In the genomic region with DNA sequence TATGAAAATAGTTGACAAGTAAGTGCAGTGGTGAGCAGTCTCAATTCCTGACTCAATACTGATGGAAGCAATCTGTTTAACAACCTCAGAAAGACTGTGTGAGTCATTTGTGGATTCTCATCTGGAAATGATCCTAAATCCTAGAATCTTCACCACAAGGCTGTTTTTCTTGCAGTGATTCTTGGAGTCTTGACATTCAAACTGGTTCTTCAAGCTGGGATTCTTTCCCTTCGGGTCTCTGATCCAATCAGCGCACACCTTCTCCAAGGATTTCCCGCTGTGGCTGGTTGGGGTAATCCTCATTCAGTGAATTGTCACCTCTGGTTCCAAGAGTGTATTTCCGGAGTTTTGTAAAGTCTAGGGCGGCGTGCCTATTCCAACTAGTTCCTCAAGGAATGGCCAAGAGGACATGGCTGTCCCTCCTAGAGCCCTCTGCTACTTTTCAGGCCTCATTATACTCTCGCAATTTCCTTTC, we compare ENCODE assay signal across 8 cellular contexts. TPM values are rescaled to one million over a fixed set of nuclear protein-coding genes. Genes with fewer than 3 reads are reported as not detected.
DNase-seq lines count a peak whose midpoint lies in the region; ATAC-seq and TF ChIP-seq lines count a peak whose summit lies in the region.

No MANE protein-coding gene starts in this region.

- TF ChIP-seq CTCF in Peyer's patch (IDR thresholded peaks at IDR 0.05) = no peak
- TF ChIP-seq CTCF in uterus (IDR thresholded peaks at IDR 0.05) = no peak

- H3K9me3 ChIP-seq in Peyer's patch (no peaks in the 10 kb centered on the region), uterus (no peaks in the 10 kb centered on the region)

- H3K4me1 ChIP-seq in Peyer's patch (no peaks in the 10 kb centered on the region), uterus (no peaks in the 10 kb centered on the region)

- no peak overlapping the region for H3K4me3 ChIP-seq in Peyer's patch
- H3K4me3 ChIP-seq in uterus = no peak overlapping the region

- no peak for TF ChIP-seq POLR2A in Peyer's patch (IDR thresholded peaks at IDR 0.05)
- no peak for TF ChIP-seq POLR2A in uterus (IDR thresholded peaks at IDR 0.05)

- intact Hi-C loops in uterus (cut with DNase I; ENCODE audit: low total_unique reads) (loop anchor here (10.0 kb wide), 2 partner anchors 60 to 130 kb away; a partner anchor contains a TSS), head of caudate nucleus (cut with DNase I) (loop anchor here (5.0 kb wide), 2 partner anchors 62 to 137 kb away; no protein-coding TSS in a partner anchor)

- H3K4me1 Mint-ChIP-seq in activated naive CD8-positive, alpha-beta T cell treated with anti-CD3 and anti-CD28 coated beads, Interleukin-2, amount 50 U/mL, for 24 hours = peaks cover 29% of the 10 kb centered on the region
- H3K4me1 Mint-ChIP-seq in activated naive CD8-positive, alpha-beta T cell treated with anti-CD3 and anti-CD28 coated beads for 36 hours = peaks cover 18% of the 10 kb centered on the region

- H3K27ac Mint-ChIP-seq in activated naive CD8-positive, alpha-beta T cell treated with anti-CD3 and anti-CD28 coated beads, Interleukin-2, amount 50 U/mL, for 24 hours = peak overlapping the region; percentile 29
- H3K27ac Mint-ChIP-seq in activated naive CD8-positive, alpha-beta T cell treated with anti-CD3 and anti-CD28 coated beads for 36 hours = no peak overlapping the region

- no peak for ATAC-seq in activated naive CD8-positive, alpha-beta T cell treated with anti-CD3 and anti-CD28 coated beads, Interleukin-2, amount 50 U/mL, for 24 hours
- ATAC-seq in GM18519 (IDR thresholded peaks at IDR 0.05; ENCODE audit: low FRiP score, unreplicated experiment) = no peak

- H3K4me3 Mint-ChIP-seq in activated naive CD8-positive, alpha-beta T cell treated with anti-CD3 and anti-CD28 coated beads, Interleukin-2, amount 50 U/mL, for 24 hours = no peak overlapping the region
- no peak overlapping the region for H3K4me3 Mint-ChIP-seq in activated naive CD8-positive, alpha-beta T cell treated with anti-CD3 and anti-CD28 coated beads for 36 hours

- peaks cover 2% of the 10 kb centered on the region for H3K36me3 Mint-ChIP-seq in activated naive CD8-positive, alpha-beta T cell treated with anti-CD3 and anti-CD28 coated beads, Interleukin-2, amount 50 U/mL, for 24 hours (ENCODE audit: low read depth)
- no peaks in the 10 kb centered on the region for H3K36me3 Mint-ChIP-seq in activated naive CD8-positive, alpha-beta T cell treated with anti-CD3 and anti-CD28 coated beads for 36 hours

- H3K36me3 ChIP-seq in Peyer's patch = no peaks in the 10 kb centered on the region
- no peaks in the 10 kb centered on the region for H3K36me3 ChIP-seq in uterus

- H3K27ac ChIP-seq in Peyer's patch = peak overlapping the region in 3 of 4 donors; percentile 17 to 66 (median 28)
- peak overlapping the region; percentile 43 to 55 for H3K27ac ChIP-seq in uterus

- H3K27me3 Mint-ChIP-seq in activated naive CD8-positive, alpha-beta T cell treated with anti-CD3 and anti-CD28 coated beads, Interleukin-2, amount 50 U/mL, for 24 hours = no peaks in the 10 kb centered on the region
- H3K27me3 Mint-ChIP-seq in activated naive CD8-positive, alpha-beta T cell treated with anti-CD3 and anti-CD28 coated beads for 36 hours = no peaks in the 10 kb centered on the region

- H3K9me3 Mint-ChIP-seq in activated naive CD8-positive, alpha-beta T cell treated with anti-CD3 and anti-CD28 coated beads, Interleukin-2, amount 50 U/mL, for 24 hours = peaks cover 4% of the 10 kb centered on the region
- H3K9me3 Mint-ChIP-seq in activated naive CD8-positive, alpha-beta T cell treated with anti-CD3 and anti-CD28 coated beads for 36 hours = peaks cover 3% of the 10 kb centered on the region

- no peak for DNase-seq in activated naive CD8-positive, alpha-beta T cell treated with anti-CD3 and anti-CD28 coated beads, Interleukin-2, amount 50 U/mL, for 24 hours
- DNase-seq in activated naive CD8-positive, alpha-beta T cell treated with anti-CD3 and anti-CD28 coated beads for 36 hours = no peak
- no peak for DNase-seq in Peyer's patch
- peak; percentile 36 for DNase-seq in glomerular visceral epithelial cell (ENCODE audit: extremely low spot score)
- peak in 1 of 2 donors; percentile 22 for DNase-seq in uterus
- DNase-seq in superior temporal gyrus (ENCODE audit: extremely low spot score) = no peak
- no peak for DNase-seq in head of caudate nucleus

- H3K27me3 ChIP-seq in Peyer's patch (no peaks in the 10 kb centered on the region), uterus (no peaks in the 10 kb centered on the region)

RNA-seq across cellular contexts. Expression of a gene that starts 37.7 kb away (rescaled TPM):
- 10 to 100 TPM; 15.5 to 15.9 TPM for total RNA-seq in activated naive CD8-positive, alpha-beta T cell treated with anti-CD3 and anti-CD28 coated beads for 36 hours
- total RNA-seq in Peyer's patch (10 to 100 TPM in 3 of 4 donors, 1 to 10 TPM in 1; 9.6 to 16.5 (median 13.9) TPM), uterus (10 to 100 TPM in 2 of 4 donors, 1 to 10 TPM in 2; 7.4 to 37.7 (median 10.8) TPM)

RNA-seq across cellular contexts. Expression of a gene that starts 58.8 kb away (rescaled TPM):
- total RNA-seq in activated naive CD8-positive, alpha-beta T cell treated with anti-CD3 and anti-CD28 coated beads for 36 hours = 100 to 1,000 TPM; 125 to 147 TPM
- total RNA-seq in Peyer's patch = 10 to 100 TPM in 2 of 4 donors, 1 to 10 TPM in 2; 1.9 to 69.3 (median 11.2) TPM
- 10 to 100 TPM in 3 of 4 donors, 1 to 10 TPM in 1; 8.2 to 64.1 (median 48.0) TPM for total RNA-seq in uterus
